Comparison of ENCODE assay signal across 9 cellular contexts in genomic region chr15:92653836-92654524, GRCh38. TPM values are rescaled to one million over a fixed set of nuclear protein-coding genes. Genes with fewer than 3 reads are reported as not detected.
DNase-seq lines count a peak whose midpoint lies in the region; ATAC-seq and TF ChIP-seq lines count a peak whose summit lies in the region.
"Had no signal": no experiment of that assay in that cellular context is flagged by ENCODE, and none has a peak within 500 bp of the region (broad histone marks: within the 10 kb centered on the region; RNA-seq: fewer than 3 reads in every experiment).

No MANE protein-coding gene starts in this region.

- peaks cover 36% of the 10 kb centered on the region for H3K27me3 Mint-ChIP-seq in activated T-helper 17 cell treated with anti-CD3 and anti-CD28 coated beads, Interleukin-2, amount 50 U/mL, for 72 hours

- in situ Hi-C loops in gastrocnemius medialis (cut with MboI; ENCODE audit: low sequenced_read_pairs in 4 of 4) = no loop called here

- peak; percentile 84 for DNase-seq in COLO668 (lab: John Stamatoyannopoulos, UW; ENCODE audit: unreplicated experiment)
- DNase-seq in M059J (ENCODE audit: low read depth) = peak; percentile 60
- DNase-seq in mesendoderm = peak; percentile 67
- DNase-seq in gastrocnemius medialis = no peak
- DNase-seq in NOMO-1 (lab: John Stamatoyannopoulos, UW; ENCODE audit: unreplicated experiment in 2 of 2) = no peak
- DNase-seq in NCI-H1436 treated with DMSO at 0.1 percent for 48 hours (lab: John Stamatoyannopoulos, UW) = no peak
- DNase-seq: activated CD4-positive, alpha-beta T cell treated with anti-CD3 and anti-CD28 coated beads for 4 hours had no signal

- peak overlapping the region; percentile 95 for H3K23ac ChIP-seq in mesendoderm (ENCODE audit: low read length)

- intact Hi-C loops in gastrocnemius medialis (cut with DNase I; ENCODE audit: low total_unique reads) = loop anchor here (2.0 kb wide), 1 partner anchor 29 kb away; no protein-coding TSS in a partner anchor

- H3K9me3 ChIP-seq in gastrocnemius medialis = no peaks in the 10 kb centered on the region

- no peaks in the 10 kb centered on the region for H3K36me3 ChIP-seq in mesendoderm (ENCODE audit: control insufficient read depth, insufficient read depth, low read length)
- no peaks in the 10 kb centered on the region for H3K36me3 ChIP-seq in gastrocnemius medialis

- H3K4me3 Mint-ChIP-seq in activated T-helper 17 cell treated with anti-CD3 and anti-CD28 coated beads, Interleukin-2, amount 50 U/mL, for 72 hours = peak overlapping the region; percentile 67

- H4K8ac ChIP-seq in mesendoderm (ENCODE audit: low read depth, low read length) = no peak overlapping the region

- ATAC-seq in activated T-helper 17 cell treated with anti-CD3 and anti-CD28 coated beads, Interleukin-2, amount 50 U/mL, for 72 hours (replicated peaks) = no peak
- ATAC-seq in gastrocnemius medialis (no peak), HG02970 (IDR thresholded peaks at IDR 0.05; ENCODE audit: low FRiP score, unreplicated experiment) (no peak)

- H3K27ac ChIP-seq in mesendoderm (ENCODE audit: low read depth, low read length) (peak overlapping the region; percentile 55), gastrocnemius medialis (peak overlapping the region in 2 of 4 donors; percentile 60 to 79)

- H3K4me1 ChIP-seq in mesendoderm (ENCODE audit: control insufficient read depth, low read depth, low read length) (peaks cover 20% of the 10 kb centered on the region), gastrocnemius medialis (peaks cover 0 to 4% of the 10 kb centered on the region in 2 donors)

- no peak overlapping the region for H2BK15ac ChIP-seq in mesendoderm (replicated peaks; ENCODE audit: low read depth)

- no peak for TF ChIP-seq CTCF in gastrocnemius medialis (IDR thresholded peaks at IDR 0.05 in 4 of 5, conservative IDR thresholded peaks at IDR 0.05 in 1 of 5)

- no peak for TF ChIP-seq POLR2A in gastrocnemius medialis (IDR thresholded peaks at IDR 0.05)

- peak overlapping the region; percentile 98 for H3K4ac ChIP-seq in mesendoderm (ENCODE audit: low read depth, low read length)

- H3K9ac ChIP-seq in mesendoderm (ENCODE audit: low read length) = peak overlapping the region; percentile 84

- peak overlapping the region; percentile 3 for H2BK5ac ChIP-seq in mesendoderm (ENCODE audit: low read length)

- no peak overlapping the region for H4K5ac ChIP-seq in mesendoderm (ENCODE audit: low read length)

- peaks cover 5% of the 10 kb centered on the region for H3K36me3 Mint-ChIP-seq in activated T-helper 17 cell treated with anti-CD3 and anti-CD28 coated beads, Interleukin-2, amount 50 U/mL, for 72 hours (ENCODE audit: low read depth)

- peak overlapping the region; percentile 13 for H3K4me2 ChIP-seq in mesendoderm (ENCODE audit: low read length)

- H3K18ac ChIP-seq in mesendoderm (ENCODE audit: low read length) = peak overlapping the region; percentile 92

- H2AK5ac ChIP-seq in mesendoderm (ENCODE audit: low read length) = peak overlapping the region; percentile 88

- no CpG with 5 or more reads among the region's 7 CpGs for WGBS in mesendoderm (ENCODE audit: extremely low coverage, insufficient coverage, low lambda C conversion rate)

- H3K4me1 Mint-ChIP-seq in activated T-helper 17 cell treated with anti-CD3 and anti-CD28 coated beads, Interleukin-2, amount 50 U/mL, for 72 hours = no peaks in the 10 kb centered on the region

- H3K9me3 Mint-ChIP-seq in activated T-helper 17 cell treated with anti-CD3 and anti-CD28 coated beads, Interleukin-2, amount 50 U/mL, for 72 hours = peaks cover 4% of the 10 kb centered on the region

- no peaks in the 10 kb centered on the region for H3K27me3 ChIP-seq in mesendoderm (ENCODE audit: insufficient read depth, low read length, poor library complexity)
- no peaks in the 10 kb centered on the region for H3K27me3 ChIP-seq in gastrocnemius medialis

- H3K27ac Mint-ChIP-seq in activated T-helper 17 cell treated with anti-CD3 and anti-CD28 coated beads, Interleukin-2, amount 50 U/mL, for 72 hours = no peak overlapping the region

- H3K4me3 ChIP-seq in mesendoderm (ENCODE audit: low read length) = no peak overlapping the region
- H3K4me3 ChIP-seq in gastrocnemius medialis = peak overlapping the region in 2 of 4 donors; percentile 60 to 65

- H3K56ac ChIP-seq in mesendoderm (ENCODE audit: low read length) = peak overlapping the region; percentile 74

- H3K79me1 ChIP-seq in mesendoderm (ENCODE audit: low read length) = peaks cover 10% of the 10 kb centered on the region

- peaks cover 58% of the 10 kb centered on the region for H3K79me2 ChIP-seq in mesendoderm (ENCODE audit: control insufficient read depth, insufficient read depth, low read length)

- no peak overlapping the region for H2BK120ac ChIP-seq in mesendoderm (ENCODE audit: low read depth, low read length)

RNA-seq across cellular contexts. Expression of gene FAM174B, which starts 1.6 kb away (rescaled TPM):
- total RNA-seq in M059J (2014; rRNA removed; shearing (Covaris generic)) = 19.9 and 20.1 TPM in 2 replicates
- total RNA-seq in activated T-helper 17 cell treated with anti-CD3 and anti-CD28 coated beads, Interleukin-2, amount 50 U/mL, for 72 hours = 1 to 10 TPM; 5.7 to 7.0 TPM
- 75.6 TPM for polyA plus RNA-seq in mesendoderm (2013, experiment 1 of 2)
- polyA plus RNA-seq in mesendoderm (2013, experiment 2 of 2) = 71.2 TPM
- total RNA-seq in gastrocnemius medialis = 10 to 100 TPM in 3 of 4 donors, 1 to 10 TPM in 1; 7.6 to 22.5 (median 11.6) TPM

Comparison
In these comparisons a context has a peak if more than half of its experiments do, and no peak if none do; other contexts are left out.
1. DNase-seq: peak in COLO668 (single experiment), M059J (single experiment) and mesendoderm (single experiment); none in gastrocnemius medialis (0 of 2), NOMO-1 (0 of 2) and NCI-H1436 treated with DMSO at 0.1 percent for 48 hours (single experiment).